1 cellular context compared by ENCODE assay signal in genomic region chr6:95815389-95816056, GRCh38.
TF ChIP-seq lines count a peak whose summit lies in the region.

No MANE protein-coding gene starts in this region.

TF ChIP-seq in HepG2, 621 proteins besides CTCF, POLR2A, EP300 and RAD21 (continued from another document and continues in another):
- TF ChIP-seq PRDM4 (CRISPR knock-in tag; IDR thresholded peaks at IDR 0.05; ENCODE audit: borderline replicate concordance): no peak
- peak; percentile 81; the same call in 1 of the 2 replicates for TF ChIP-seq YEATS2 (CRISPR knock-in tag; IDR thresholded peaks at IDR 0.05; ENCODE audit: borderline replicate concordance)
- TF ChIP-seq ZNF263 (CRISPR knock-in tag; IDR thresholded peaks at IDR 0.05): 0 out of 2 replicates have a peak, but pooled peaks have one; percentile 22
- TF ChIP-seq ZMYM2 (CRISPR knock-in tag; IDR thresholded peaks at IDR 0.05): peak; percentile 97
- peak; percentile 33 for TF ChIP-seq ZNF781 (CRISPR knock-in tag; IDR thresholded peaks at IDR 0.05; ENCODE audit: borderline replicate concordance, not compliant biosample characterization)
- TF ChIP-seq MED8 (CRISPR knock-in tag; IDR thresholded peaks at IDR 0.05; ENCODE audit: insufficient replicate concordance): peak; percentile 80
- TF ChIP-seq FOXP1 (IDR thresholded peaks at IDR 0.05): peak; percentile 59; the same call in 1 of the 2 replicates
- peak; percentile 93 for TF ChIP-seq FOXP1 (CRISPR knock-in tag; IDR thresholded peaks at IDR 0.05)
- TF ChIP-seq TARDBP (CRISPR knock-in tag; IDR thresholded peaks at IDR 0.05): peak; percentile 99
- TF ChIP-seq HNRNPLL (IDR thresholded peaks at IDR 0.05; ENCODE audit: low read depth, low read length, poor library complexity, severe bottlenecking): no peak
- peak; percentile 87; the same call in 1 of the 2 replicates for TF ChIP-seq TFDP1 (CRISPR knock-in tag; IDR thresholded peaks at IDR 0.05; ENCODE audit: borderline replicate concordance)
- TF ChIP-seq AKAP8 (CRISPR knock-in tag; IDR thresholded peaks at IDR 0.05): peak; percentile 60; the same call in 1 of the 2 replicates
- peak; percentile 59; the same call in 1 of the 2 replicates for TF ChIP-seq ZNF512B (CRISPR knock-in tag; IDR thresholded peaks at IDR 0.05; ENCODE audit: borderline replicate concordance)
- TF ChIP-seq SIX1 (CRISPR knock-in tag; IDR thresholded peaks at IDR 0.05; ENCODE audit: borderline replicate concordance): peak; percentile 76; the same call in 1 of the 2 replicates
- peak; percentile 98 for TF ChIP-seq NFKBIZ (CRISPR knock-in tag; IDR thresholded peaks at IDR 0.05)
- no peak for TF ChIP-seq ZNF576 (CRISPR knock-in tag; IDR thresholded peaks at IDR 0.05)
- TF ChIP-seq HMGXB3 (CRISPR knock-in tag; IDR thresholded peaks at IDR 0.05; ENCODE audit: borderline replicate concordance): peak; percentile 92
- peak; percentile 45; the same call in 1 of the 2 replicates for TF ChIP-seq ZNF746 (CRISPR knock-in tag; IDR thresholded peaks at IDR 0.05)
- TF ChIP-seq GATA4 (IDR thresholded peaks at IDR 0.05; ENCODE audit: borderline replicate concordance, low read depth): peak; percentile 93; the same call in 1 of the 2 replicates
- peak; percentile 96 for TF ChIP-seq FOXP4 (CRISPR knock-in tag; IDR thresholded peaks at IDR 0.05)
- no peak for TF ChIP-seq TIGD3 (CRISPR knock-in tag; IDR thresholded peaks at IDR 0.05; ENCODE audit: borderline replicate concordance)
- peak; percentile 78; the same call in 1 of the 2 replicates for TF ChIP-seq ZNF564 (CRISPR knock-in tag; IDR thresholded peaks at IDR 0.05)
- TF ChIP-seq DRAP1 (CRISPR knock-in tag; IDR thresholded peaks at IDR 0.05): peak; percentile 80
- peak; percentile 96 for TF ChIP-seq EHMT2 (IDR thresholded peaks at IDR 0.05; ENCODE audit: borderline replicate concordance, low read depth, low read length)
- peak; percentile 80 for TF ChIP-seq HOXA5 (CRISPR knock-in tag; IDR thresholded peaks at IDR 0.05)
- no peak for TF ChIP-seq SMAD1 (CRISPR knock-in tag; IDR thresholded peaks at IDR 0.05; ENCODE audit: borderline replicate concordance, low read depth)
- TF ChIP-seq NFATC3 (CRISPR knock-in tag; IDR thresholded peaks at IDR 0.05): no peak
- no peak for TF ChIP-seq ZNF790 (CRISPR knock-in tag; IDR thresholded peaks at IDR 0.05; ENCODE audit: borderline replicate concordance)
- TF ChIP-seq DZIP1 (CRISPR knock-in tag; IDR thresholded peaks at IDR 0.05): no peak
- peak; percentile 88 for TF ChIP-seq SAP130 (CRISPR knock-in tag; IDR thresholded peaks at IDR 0.05; ENCODE audit: low read depth)
- TF ChIP-seq JARID2 (CRISPR knock-in tag; IDR thresholded peaks at IDR 0.05; ENCODE audit: insufficient replicate concordance): peak; percentile 67
- peak; percentile 51; the same call in 1 of the 2 replicates for TF ChIP-seq ZNF3 (CRISPR knock-in tag; IDR thresholded peaks at IDR 0.05)
- TF ChIP-seq CREB1 (IDR thresholded peaks at IDR 0.05): no peak
- peak; percentile 82 for TF ChIP-seq CREB1 (CRISPR knock-in tag; IDR thresholded peaks at IDR 0.05)
- TF ChIP-seq ZNF792 (CRISPR knock-in tag; IDR thresholded peaks at IDR 0.05): peak; percentile 90
